17 cellular contexts compared by ENCODE assay signal in the genomic region with DNA sequence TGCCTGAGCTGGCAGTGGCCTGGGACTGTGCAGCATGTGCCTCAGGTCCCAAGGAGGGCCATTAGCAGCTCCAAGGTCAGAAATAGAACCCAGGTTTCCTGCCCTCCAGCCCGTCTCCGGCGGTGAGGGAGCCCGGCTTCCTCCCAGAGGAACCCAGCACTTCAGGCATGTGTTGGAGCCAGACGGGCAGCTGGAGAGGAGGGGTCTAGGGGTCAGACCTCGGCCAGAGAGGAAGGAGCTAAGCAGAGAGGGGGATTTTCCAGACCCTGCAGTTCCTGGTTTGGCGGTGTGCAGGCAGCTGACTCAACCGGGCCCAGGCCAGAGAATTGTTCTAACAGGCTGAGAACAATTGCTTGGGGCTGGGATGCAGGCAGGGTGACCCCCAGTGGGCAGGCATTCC. TPM values are rescaled to one million over a fixed set of nuclear protein-coding genes. Genes with fewer than 3 reads are reported as not detected.
DNase-seq lines count a peak whose midpoint lies in the region; ATAC-seq and TF ChIP-seq lines count a peak whose summit lies in the region.
"Had no signal": no experiment of that assay in that cellular context is flagged by ENCODE, and none has a peak within 500 bp of the region (broad histone marks: within the 10 kb centered on the region; RNA-seq: fewer than 3 reads in every experiment).

No MANE protein-coding gene starts in this region.

- ATAC-seq in HG03045 (IDR thresholded peaks at IDR 0.05; ENCODE audit: unreplicated experiment) (no peak), HG03097 (IDR thresholded peaks at IDR 0.05; ENCODE audit: low FRiP score, unreplicated experiment) (no peak)
- ATAC-seq: esophagus mucosa; natural killer cell treated with Interleukin-12 subunit alpha and Interleukin-12 subunit beta and Interleukin-15 and Interleukin-18, amount 100 ng/mL, for 72 hours; stimulated activated memory B cell treated with anti-CD40 and anti-IgM and Interleukin-4, amounts not matched to agents 10 μg/mL and 1 μg/mL and 100 μg/mL, for 72 hours had no signal

- H3K9me3 ChIP-seq in ascending aorta (no peaks in the 10 kb centered on the region), cardiac muscle cell (ENCODE audit: low read depth) (no peaks in the 10 kb centered on the region), neural progenitor cell (ENCODE audit: low read depth) (no peaks in the 10 kb centered on the region), tibial nerve (no peaks in the 10 kb centered on the region), OCI-LY7 (ENCODE audit: low read length) (no peaks in the 10 kb centered on the region)

- no peak overlapping the region for H3K4me3 Mint-ChIP-seq in neural progenitor cell
- H3K4me3 Mint-ChIP-seq: brain; CD4-positive, CD25-positive, alpha-beta regulatory T cell; natural killer cell treated with Interleukin-12 subunit alpha and Interleukin-12 subunit beta and Interleukin-15 and Interleukin-18, amount 100 ng/mL, for 72 hours; stimulated activated memory B cell treated with anti-CD40 and anti-IgM and Interleukin-4, amounts not matched to agents 10 μg/mL and 1 μg/mL and 100 μg/mL, for 72 hours had no signal

- H3K27ac Mint-ChIP-seq in neural progenitor cell, result peak overlapping the region; percentile 65
- H3K27ac Mint-ChIP-seq: natural killer cell treated with Interleukin-12 subunit alpha and Interleukin-12 subunit beta and Interleukin-15 and Interleukin-18, amount 100 ng/mL, for 72 hours; stimulated activated memory B cell treated with anti-CD40 and anti-IgM and Interleukin-4, amounts not matched to agents 10 μg/mL and 1 μg/mL and 100 μg/mL, for 72 hours had no signal

- H2AFZ ChIP-seq in neural progenitor cell (replicated peaks) (no peak overlapping the region), OCI-LY7 (ENCODE audit: low read length) (no peak overlapping the region)

- H3K79me2 ChIP-seq in neural progenitor cell (ENCODE audit: low read depth) (peaks cover 5% of the 10 kb centered on the region), OCI-LY7 (ENCODE audit: insufficient read depth, low read depth, low read length) (no peaks in the 10 kb centered on the region)

- peaks cover 12% of the 10 kb centered on the region for H3F3A ChIP-seq in neural progenitor cell (ENCODE audit: low read depth)

- TF ChIP-seq CTCF in ascending aorta (IDR thresholded peaks at IDR 0.05) (no peak), cardiac muscle cell (IDR thresholded peaks at IDR 0.05; ENCODE audit: low read depth, low read length) (no peak), neural progenitor cell (IDR thresholded peaks at IDR 0.05) (no peak), tibial nerve (IDR thresholded peaks at IDR 0.05) (no peak), OCI-LY7 (conservative IDR thresholded peaks at IDR 0.05; ENCODE audit: low read length) (no peak)

- H3K4me3 ChIP-seq in ascending aorta (no peak overlapping the region), cardiac muscle cell (no peak overlapping the region), neural progenitor cell (no peak overlapping the region), tibial nerve (no peak overlapping the region), OCI-LY7 (ENCODE audit: low read depth, low read length, poor library complexity, severe bottlenecking) (no peak overlapping the region)

- TF ChIP-seq EP300 in tibial nerve (IDR thresholded peaks at IDR 0.05), result peak in 1 of 2 donors; percentile 7

- peaks cover 2% of the 10 kb centered on the region for H3K27me3 Mint-ChIP-seq in neural progenitor cell (ENCODE audit: insufficient read depth, low read depth)

- intact Hi-C loops in ascending aorta (cut with DNase I) (loop anchor here (1.0 to 10.0 kb wide), 3 partner anchors 37 to 1665 kb away; a partner anchor contains a TSS), OCI-LY7 (cut with micrococcal nuclease; ENCODE audit: unreplicated experiment) (no loop called here)

- H3K27ac ChIP-seq in ascending aorta (peak overlapping the region; percentile 94 to 96), cardiac muscle cell (peak overlapping the region; percentile 85), neural progenitor cell (peak overlapping the region; percentile 63), tibial nerve (peak overlapping the region; percentile 46 to 97 (median 80)), OCI-LY7 (ENCODE audit: low read depth, low read length, poor library complexity, severe bottlenecking) (no peak overlapping the region)

- CTCF ChIA-PET in OCI-LY7 (lab: Charles Lee; ENCODE audit: unreplicated experiment), result no interaction called here

- no peak overlapping the region for H3K4me2 ChIP-seq in neural progenitor cell
- no peak overlapping the region for H3K4me2 ChIP-seq in OCI-LY7 (ENCODE audit: low read length)

- peaks cover 43% of the 10 kb centered on the region for H3K4me1 Mint-ChIP-seq in neural progenitor cell

- POLR2A ChIA-PET in OCI-LY7 (lab: Charles Lee), result no interaction called here

- H4K20me1 ChIP-seq in neural progenitor cell (ENCODE audit: low read depth) (peaks cover 7% of the 10 kb centered on the region), OCI-LY7 (ENCODE audit: insufficient read depth, low read length) (no peaks in the 10 kb centered on the region)

- peaks cover 14 to 15% of the 10 kb centered on the region in 2 donors for H3K36me3 ChIP-seq in ascending aorta
- H3K36me3 ChIP-seq in cardiac muscle cell, result peaks cover 9% of the 10 kb centered on the region
- H3K36me3 ChIP-seq in neural progenitor cell, result no peaks in the 10 kb centered on the region
- peaks cover 0 to 12% (median 4%) of the 10 kb centered on the region in 3 donors for H3K36me3 ChIP-seq in tibial nerve
- no peaks in the 10 kb centered on the region for H3K36me3 ChIP-seq in OCI-LY7 (ENCODE audit: insufficient read depth, low read length)

- H3K27me3 ChIP-seq in ascending aorta (no peaks in the 10 kb centered on the region), cardiac muscle cell (no peaks in the 10 kb centered on the region), neural progenitor cell (no peaks in the 10 kb centered on the region), tibial nerve (no peaks in the 10 kb centered on the region)

- peaks cover 67 to 96% of the 10 kb centered on the region in 2 donors for H3K4me1 ChIP-seq in ascending aorta
- peaks cover 42% of the 10 kb centered on the region for H3K4me1 ChIP-seq in cardiac muscle cell (ENCODE audit: low read depth)
- H3K4me1 ChIP-seq in neural progenitor cell, result peaks cover 23% of the 10 kb centered on the region
- H3K4me1 ChIP-seq in tibial nerve, result peaks cover 4 to 100% (median 95%) of the 10 kb centered on the region in 4 donors
- H3K4me1 ChIP-seq in OCI-LY7 (ENCODE audit: insufficient read depth, low read length, poor library complexity, severe bottlenecking), result no peaks in the 10 kb centered on the region

- 7 to 16% methylated on average over 5 to 8 of the region's 8 CpGs for WGBS in tibial nerve, 2 donors

- H3K9me2 ChIP-seq in OCI-LY7 (ENCODE audit: insufficient read depth, low read length), result no peaks in the 10 kb centered on the region

- DNase-seq in ascending aorta (ENCODE audit: low spot score in 2 of 2) (no peak), cardiac muscle cell (ENCODE audit: low read depth in 1 of 2, low spot score in 1 of 2) (peak; percentile 31 to 57), neural progenitor cell (ENCODE audit: low spot score) (peak; percentile 33), tibial nerve (ENCODE audit: low spot score in 2 of 2) (no peak), OCI-LY7 (ENCODE audit: low spot score) (no peak)
- DNase-seq: activated CD4-positive, alpha-beta T cell treated with anti-CD3 and anti-CD28 coated beads for 1 hour; CD4-positive, CD25-positive, alpha-beta regulatory T cell; NCI-H2081; NK-92 treated with Interleukin-12 subunit alpha and Interleukin-12 subunit beta, amount 100 ng/mL, for 24 hours; stimulated activated CD4-positive, alpha-beta T cell treated with anti-CD3 and anti-CD28 coated beads, Interleukin-2, amount 100 ng/mL, for 24 hours; SW 1271 had no signal

- TF ChIP-seq POLR2A in tibial nerve (IDR thresholded peaks at IDR 0.05), result no peak

- H3K9me3 Mint-ChIP-seq in neural progenitor cell, result no peaks in the 10 kb centered on the region
- H3K9me3 Mint-ChIP-seq: brain; natural killer cell treated with Interleukin-12 subunit alpha and Interleukin-12 subunit beta and Interleukin-15 and Interleukin-18, amount 100 ng/mL, for 72 hours; stimulated activated memory B cell treated with anti-CD40 and anti-IgM and Interleukin-4, amounts not matched to agents 10 μg/mL and 1 μg/mL and 100 μg/mL, for 72 hours had no signal

- no peak overlapping the region for H3K9ac ChIP-seq in neural progenitor cell

- H3K36me3 Mint-ChIP-seq in neural progenitor cell, result no peaks in the 10 kb centered on the region
- H3K36me3 Mint-ChIP-seq: brain; CD4-positive, CD25-positive, alpha-beta regulatory T cell; natural killer cell treated with Interleukin-12 subunit alpha and Interleukin-12 subunit beta and Interleukin-15 and Interleukin-18, amount 100 ng/mL, for 72 hours; stimulated activated memory B cell treated with anti-CD40 and anti-IgM and Interleukin-4, amounts not matched to agents 10 μg/mL and 1 μg/mL and 100 μg/mL, for 72 hours had no signal

- no TSS peak for BruUV-seq in OCI-LY7 (replicated peaks; lab: Mats Ljungman, UMichigan)

RNA-seq across cellular contexts. Expression of a gene that starts 37.1 kb away (rescaled TPM):
- total RNA-seq in ascending aorta (1,294 TPM), cardiac muscle cell (112 and 193 TPM in 2 replicates), neural progenitor cell (ENCODE audit: low replicate concordance) (6.9 and 23.6 TPM in 2 replicates), tibial nerve (100 to 1,000 TPM; 292 to 486 (median 404) TPM), OCI-LY7 (2022) (3.5 and 4.7 TPM in 2 replicates)
- 62.3 and 96.2 TPM in 2 replicates for polyA plus RNA-seq in cardiac muscle cell
- 1.2 and 1.6 TPM in 2 replicates for total RNA-seq in OCI-LY7 (2014; rRNA removed; shearing (Covaris generic))

Comparison
In these comparisons a context has a peak if more than half of its experiments do, and no peak if none do; other contexts are left out.
1. DNase-seq: peak in cardiac muscle cell (2 of 2) and neural progenitor cell (single experiment); none in ascending aorta (0 of 2), tibial nerve (0 of 2) and OCI-LY7 (single experiment).